In the genomic region with DNA sequence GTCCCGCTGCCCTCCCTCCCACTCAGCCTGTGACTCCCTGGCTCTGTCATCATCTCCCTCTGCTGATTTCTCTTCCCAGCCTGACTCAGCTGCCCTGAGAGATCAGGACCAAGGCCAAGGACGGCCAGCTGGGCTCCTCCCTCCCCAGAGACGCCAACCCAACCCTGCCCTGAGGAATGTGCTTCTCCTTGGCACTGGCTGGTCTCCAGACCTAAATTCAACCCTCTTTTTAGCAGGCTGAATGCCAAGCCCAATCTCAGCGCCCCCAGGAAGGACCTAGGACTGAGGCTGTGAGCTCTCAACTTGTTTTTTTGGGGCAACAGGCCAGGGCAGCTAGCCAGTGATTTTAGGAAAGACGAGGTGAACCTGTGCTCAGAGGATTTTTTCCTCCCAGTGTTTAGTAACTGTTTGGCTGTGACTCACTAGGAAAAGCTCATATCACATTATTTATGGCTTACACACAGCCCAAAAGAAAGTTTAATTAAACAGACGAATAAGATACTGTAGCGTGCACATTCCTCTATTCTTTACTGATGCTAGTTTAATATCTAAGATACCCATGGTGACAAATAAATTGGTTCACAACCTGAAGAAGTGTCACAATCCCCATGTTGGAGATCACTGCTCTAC, we compare ENCODE assay signal across 11 cellular contexts. TPM values are rescaled to one million over a fixed set of nuclear protein-coding genes. Genes with fewer than 3 reads are reported as not detected.
DNase-seq lines count a peak whose midpoint lies in the region; ATAC-seq, FAIRE-seq and TF ChIP-seq lines count a peak whose summit lies in the region.
"Had no signal": no experiment of that assay in that cellular context is flagged by ENCODE, and none has a peak within 500 bp of the region (broad histone marks: within the 10 kb centered on the region; RNA-seq: fewer than 3 reads in every experiment).

No MANE protein-coding gene starts in this region.

- in situ Hi-C loops in GM12878 (cut with MboI): no loop called here

- BruUV-seq in GM12878 (replicated peaks; lab: Mats Ljungman, UMichigan): no TSS peak

- TF ChIP-seq POLR2A in GM12878 (IDR thresholded peaks at IDR 0.05; ENCODE audit: low read depth, low read length): no peak

- no peaks in the 10 kb centered on the region for H3K36me3 ChIP-seq in GM12878 (ENCODE audit: control insufficient read depth in 2 of 2, insufficient read depth in 2 of 2, low read length in 1 of 2)

- no peak overlapping the region for H2AFZ ChIP-seq in GM12878 (ENCODE audit: control insufficient read depth, low read depth, low read length)

- DNase-seq in activated CD4-positive, CD25-positive, alpha-beta regulatory T cell treated with anti-CD3 and anti-CD28 coated beads, Interleukin-2, amount 50 U/mL, for 72 hours: peak; percentile 21
- DNase-seq in activated CD4-positive, CD25-positive, alpha-beta regulatory T cell (lab: John Stamatoyannopoulos, UW): no peak
- no peak for DNase-seq in GM12878 (ENCODE audit: low read depth, low spot score)
- DNase-seq in islet precursor cell: peak; percentile 72
- DNase-seq in GF-D8 (lab: John Stamatoyannopoulos, UW): no peak
- no peak for DNase-seq in Ammon's horn (ENCODE audit: low spot score)
- no peak for DNase-seq in NCI-H2029 treated with DMSO at 0.1 percent for 48 hours (lab: John Stamatoyannopoulos, UW)
- DNase-seq in NCI-H524 (lab: John Stamatoyannopoulos, UW): no peak
- DNase-seq: stimulated activated CD4-positive, alpha-beta T cell treated with anti-CD3 and anti-CD28 coated beads, Interleukin-1b, Interleukin-23, amount 100 ng/mL, for 48 hours had no signal

- no peaks in the 10 kb centered on the region for H3K9me3 ChIP-seq in GM12878 (replicated peaks; ENCODE audit: control insufficient read depth, insufficient read depth, low read length)

- 7% methylated on average over 7 of the region's 7 CpGs for WGBS in GM12878 (ENCODE audit: insufficient coverage, insufficient replicate concordance, low lambda C conversion rate, missing lambda C conversion rate)

- no peak for TF ChIP-seq RAD21 in GM12878 (IDR thresholded peaks at IDR 0.05; ENCODE audit: insufficient read depth, low read depth, low read length)

- intact Hi-C loops in GM12878 (cut with micrococcal nuclease; ENCODE audit: unreplicated experiment): no loop called here

- no peak overlapping the region for H3K4me2 ChIP-seq in GM12878 (ENCODE audit: control insufficient read depth, insufficient read depth)

- no peaks in the 10 kb centered on the region for H3K4me1 ChIP-seq in GM12878 (ENCODE audit: control insufficient read depth, insufficient read depth, low read length)

- no peaks in the 10 kb centered on the region; a peak in 2 of 4 replicates for H3K27me3 ChIP-seq in GM12878 (replicated peaks in 1 of 2; ENCODE audit: control insufficient read depth in 2 of 2, insufficient read depth in 2 of 2, low read length in 1 of 2)

- POLR2A ChIA-PET in GM12878 (lab: Charles Lee): no interaction called here

- RAD21 ChIA-PET in GM12878 (lab: Charles Lee; ENCODE audit: unreplicated experiment): no interaction called here

- H3K79me2 ChIP-seq in GM12878 (ENCODE audit: control insufficient read depth, insufficient read depth, low read length): no peaks in the 10 kb centered on the region

- TF ChIP-seq CTCF in GM12878 (IDR thresholded peaks at IDR 0.05 in 2 of 3, conservative IDR thresholded peaks at IDR 0.05 in 1 of 3; ENCODE audit: control insufficient read depth in 2 of 3, extremely low read depth in 1 of 3, insufficient read depth in 1 of 3, low read depth in 3 of 3, low read length in 3 of 3): no peak

- no peak overlapping the region for H3K4me3 ChIP-seq in GM12878

- CTCF ChIA-PET in GM12878 (lab: Yijun Ruan, JAX): no interaction called here

- H4K20me1 ChIP-seq in GM12878 (ENCODE audit: control insufficient read depth, insufficient read depth): no peaks in the 10 kb centered on the region

- H3K27ac ChIP-seq in GM12878 (ENCODE audit: control insufficient read depth, insufficient read depth): no peak overlapping the region

- no peak overlapping the region for H3K9ac ChIP-seq in GM12878 (ENCODE audit: control insufficient read depth, insufficient read depth, low read length)

- no peak for TF ChIP-seq EP300 in GM12878 (IDR thresholded peaks at IDR 0.05; ENCODE audit: borderline replicate concordance in 1 of 2, control insufficient read depth in 1 of 2, low read depth in 2 of 2, low read length in 2 of 2)

- no peak for ATAC-seq in GM12878

- FAIRE-seq in GM12878 (lab: Jason Lieb, UNC): no peak
- FAIRE-seq: A204.1 had no signal

- SMC1A ChIA-PET in GM12878 (lab: Charles Lee; ENCODE audit: uncharacterized antibody, unreplicated experiment): no interaction called here

TF ChIP-seq in GM12878, 131 proteins besides CTCF, POLR2A, EP300 and RAD21 (continues in another document):
- TF ChIP-seq, protein P1, sequence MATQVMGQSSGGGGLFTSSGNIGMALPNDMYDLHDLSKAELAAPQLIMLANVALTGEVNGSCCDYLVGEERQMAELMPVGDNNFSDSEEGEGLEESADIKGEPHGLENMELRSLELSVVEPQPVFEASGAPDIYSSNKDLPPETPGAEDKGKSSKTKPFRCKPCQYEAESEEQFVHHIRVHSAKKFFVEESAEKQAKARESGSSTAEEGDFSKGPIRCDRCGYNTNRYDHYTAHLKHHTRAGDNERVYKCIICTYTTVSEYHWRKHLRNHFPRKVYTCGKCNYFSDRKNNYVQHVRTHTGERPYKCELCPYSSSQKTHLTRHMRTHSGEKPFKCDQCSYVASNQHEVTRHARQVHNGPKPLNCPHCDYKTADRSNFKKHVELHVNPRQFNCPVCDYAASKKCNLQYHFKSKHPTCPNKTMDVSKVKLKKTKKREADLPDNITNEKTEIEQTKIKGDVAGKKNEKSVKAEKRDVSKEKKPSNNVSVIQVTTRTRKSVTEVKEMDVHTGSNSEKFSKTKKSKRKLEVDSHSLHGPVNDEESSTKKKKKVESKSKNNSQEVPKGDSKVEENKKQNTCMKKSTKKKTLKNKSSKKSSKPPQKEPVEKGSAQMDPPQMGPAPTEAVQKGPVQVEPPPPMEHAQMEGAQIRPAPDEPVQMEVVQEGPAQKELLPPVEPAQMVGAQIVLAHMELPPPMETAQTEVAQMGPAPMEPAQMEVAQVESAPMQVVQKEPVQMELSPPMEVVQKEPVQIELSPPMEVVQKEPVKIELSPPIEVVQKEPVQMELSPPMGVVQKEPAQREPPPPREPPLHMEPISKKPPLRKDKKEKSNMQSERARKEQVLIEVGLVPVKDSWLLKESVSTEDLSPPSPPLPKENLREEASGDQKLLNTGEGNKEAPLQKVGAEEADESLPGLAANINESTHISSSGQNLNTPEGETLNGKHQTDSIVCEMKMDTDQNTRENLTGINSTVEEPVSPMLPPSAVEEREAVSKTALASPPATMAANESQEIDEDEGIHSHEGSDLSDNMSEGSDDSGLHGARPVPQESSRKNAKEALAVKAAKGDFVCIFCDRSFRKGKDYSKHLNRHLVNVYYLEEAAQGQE (IDR thresholded peaks at IDR 0.05; ENCODE audit: low read depth, low read length): peak; percentile 51; the same call in 1 of the 2 replicates
- TF ChIP-seq, protein P2, sequence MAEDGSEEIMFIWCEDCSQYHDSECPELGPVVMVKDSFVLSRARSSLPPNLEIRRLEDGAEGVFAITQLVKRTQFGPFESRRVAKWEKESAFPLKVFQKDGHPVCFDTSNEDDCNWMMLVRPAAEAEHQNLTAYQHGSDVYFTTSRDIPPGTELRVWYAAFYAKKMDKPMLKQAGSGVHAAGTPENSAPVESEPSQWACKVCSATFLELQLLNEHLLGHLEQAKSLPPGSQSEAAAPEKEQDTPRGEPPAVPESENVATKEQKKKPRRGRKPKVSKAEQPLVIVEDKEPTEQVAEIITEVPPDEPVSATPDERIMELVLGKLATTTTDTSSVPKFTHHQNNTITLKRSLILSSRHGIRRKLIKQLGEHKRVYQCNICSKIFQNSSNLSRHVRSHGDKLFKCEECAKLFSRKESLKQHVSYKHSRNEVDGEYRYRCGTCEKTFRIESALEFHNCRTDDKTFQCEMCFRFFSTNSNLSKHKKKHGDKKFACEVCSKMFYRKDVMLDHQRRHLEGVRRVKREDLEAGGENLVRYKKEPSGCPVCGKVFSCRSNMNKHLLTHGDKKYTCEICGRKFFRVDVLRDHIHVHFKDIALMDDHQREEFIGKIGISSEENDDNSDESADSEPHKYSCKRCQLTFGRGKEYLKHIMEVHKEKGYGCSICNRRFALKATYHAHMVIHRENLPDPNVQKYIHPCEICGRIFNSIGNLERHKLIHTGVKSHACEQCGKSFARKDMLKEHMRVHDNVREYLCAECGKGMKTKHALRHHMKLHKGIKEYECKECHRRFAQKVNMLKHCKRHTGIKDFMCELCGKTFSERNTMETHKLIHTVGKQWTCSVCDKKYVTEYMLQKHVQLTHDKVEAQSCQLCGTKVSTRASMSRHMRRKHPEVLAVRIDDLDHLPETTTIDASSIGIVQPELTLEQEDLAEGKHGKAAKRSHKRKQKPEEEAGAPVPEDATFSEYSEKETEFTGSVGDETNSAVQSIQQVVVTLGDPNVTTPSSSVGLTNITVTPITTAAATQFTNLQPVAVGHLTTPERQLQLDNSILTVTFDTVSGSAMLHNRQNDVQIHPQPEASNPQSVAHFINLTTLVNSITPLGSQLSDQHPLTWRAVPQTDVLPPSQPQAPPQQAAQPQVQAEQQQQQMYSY (CRISPR knock-in tag; IDR thresholded peaks at IDR 0.05): no peak

RNA-seq across cellular contexts. Expression of a gene that starts 7.4 kb away (rescaled TPM):
- total RNA-seq in GM12878 (2013; cell fraction: nucleolus; rRNA removed): not detected in 2 replicates
- total RNA-seq in GM12878 (2014; rRNA removed): not detected in 2 replicates
- total RNA-seq in GM12878 (2014; rRNA removed; fragmentation: Illumina TruSeq; extraction: Trizol): not detected in 2 replicates
- not detected in 2 replicates for total RNA-seq in GM12878 (2021)
- not detected for polyA plus RNA-seq in GM12878 (2011; ENCODE audit: low read depth)
- polyA plus RNA-seq in GM12878 (2011; rRNA removed): not detected in 2 replicates
- not detected in 2 replicates for polyA plus RNA-seq in GM12878 (2011; cell fraction: cytosol; rRNA removed)
- not detected in 2 replicates for polyA plus RNA-seq in GM12878 (2011; cell fraction: nucleus; rRNA removed)
- not detected in 2 replicates for polyA plus RNA-seq in GM12878 (2012)
- polyA plus RNA-seq in GM12878 (2014; fragmentation: Illumina TruSeq; extraction: Trizol): not detected in 2 replicates
- polyA plus RNA-seq in GM12878 (2014; fragmentation: Nextera tagmentation; extraction: Ambion mirVana): not detected
- polyA plus RNA-seq in GM12878 (2014; rRNA removed): not detected in 2 replicates
- not detected for polyA plus RNA-seq in GM12878 (2016; fragmentation: Nextera tagmentation; extraction: Ambion mirVana)
- polyA minus RNA-seq in GM12878 (2011; rRNA and poly(A)+ RNA removed): not detected in 2 replicates
- not detected in 2 replicates for polyA minus RNA-seq in GM12878 (2011; cell fraction: cytosol; rRNA and poly(A)+ RNA removed)
- polyA minus RNA-seq in GM12878 (2011; cell fraction: nucleus; rRNA and poly(A)+ RNA removed): not detected in 2 replicates
- total RNA-seq: kidney epithelial cell had no signal

Comparison
In these comparisons a context has a peak if more than half of its experiments do, and no peak if none do; other contexts are left out.
1. DNase-seq: peak in activated CD4-positive, CD25-positive, alpha-beta regulatory T cell treated with anti-CD3 and anti-CD28 coated beads, Interleukin-2, amount 50 U/mL, for 72 hours (single experiment) and islet precursor cell (single experiment); none in activated CD4-positive, CD25-positive, alpha-beta regulatory T cell (0 of 4), GM12878 (single experiment), GF-D8 (single experiment), Ammon's horn (single experiment), NCI-H2029 treated with DMSO at 0.1 percent for 48 hours (single experiment) and NCI-H524 (0 of 2).